Comparison of ENCODE assay signal across 39 cellular contexts in the genomic region with DNA sequence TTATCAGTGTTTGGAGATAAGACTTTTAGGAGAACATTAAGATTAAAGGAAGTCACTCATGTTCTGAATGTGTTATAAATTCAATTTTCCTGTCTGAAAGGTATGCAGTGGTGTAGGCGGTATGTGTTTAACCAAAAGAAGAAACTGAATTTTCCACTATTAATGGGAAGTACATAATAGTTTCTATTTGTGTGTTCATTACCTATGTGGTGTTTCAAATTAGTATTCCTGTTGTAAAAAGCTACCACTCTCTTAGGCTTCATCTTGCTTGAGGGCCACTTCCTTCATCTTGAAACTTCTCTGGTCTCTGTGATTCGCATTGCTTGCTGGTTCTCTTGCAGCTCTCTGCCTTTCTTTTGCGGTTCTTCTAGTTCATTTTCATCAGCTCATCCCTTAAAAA.
"Had no signal": no experiment of that assay in that cellular context is flagged by ENCODE, and none has a peak within 500 bp of the region (broad histone marks: within the 10 kb centered on the region; RNA-seq: fewer than 3 reads in every experiment).

No MANE protein-coding gene starts in this region.

- H3K27me3 ChIP-seq: adrenal gland, body of pancreas, brain microvascular endothelial cell, breast epithelium had no signal

- H3K36me3 ChIP-seq: adrenal gland, brain microvascular endothelial cell, breast epithelium, cardiac muscle cell had no signal

- H3K4me1 Mint-ChIP-seq: activated B cell treated with CpG ODN at 0.5 μM for 24 hours; activated CD4-positive, alpha-beta T cell treated with anti-CD3 and anti-CD28 coated beads, Interleukin-2, amount 10 ng/mL, durations not matched to agents 24 days and 14 days; activated naive CD8-positive, alpha-beta T cell treated with anti-CD3 and anti-CD28 coated beads for 36 hours; activated T-helper 17 cell treated with anti-CD3 and anti-CD28 coated beads, Interleukin-2, amount 50 U/mL, for 72 hours; central memory CD8-positive, alpha-beta T cell had no signal

- DNase-seq: activated B cell treated with CpG ODN at 0.5 μM for 24 hours; activated CD4-positive, alpha-beta memory T cell treated with anti-CD3 and anti-CD28 coated beads for 36 hours; activated CD4-positive, alpha-beta T cell treated with anti-CD3 and anti-CD28 coated beads for 4 hours; activated CD4-positive, alpha-beta T cell treated with anti-CD3 and anti-CD28 coated beads, Interleukin-2, amount 50 U/mL, for 1 hour; activated CD4-positive, alpha-beta T cell treated with anti-CD3 and anti-CD28 coated beads, Interleukin-2, amount 50 U/mL, for 4 hours; activated CD4-positive, CD25-positive, alpha-beta regulatory T cell treated with anti-CD3 and anti-CD28 coated beads, Interleukin-2, amount 50 U/mL, for 72 hours; activated CD8-positive, alpha-beta memory T cell treated with anti-CD3 and anti-CD28 coated beads, Interleukin-2, amount 50 U/mL, for 4 hours; activated CD8-positive, alpha-beta T cell treated with anti-CD3 and anti-CD28 coated beads for 36 hours; activated effector memory CD4-positive, alpha-beta T cell treated with anti-CD3 and anti-CD28 coated beads, Interleukin-2, amount 50 U/mL, for 16 hours; activated gamma-delta T cell treated with Interleukin-2 at 50 U/mL for 16 hours; activated naive CD4-positive, alpha-beta T cell; activated naive CD4-positive, alpha-beta T cell treated with anti-CD3 and anti-CD28 coated beads for 36 hours; activated naive CD4-positive, alpha-beta T cell treated with anti-CD3 and anti-CD28 coated beads, Interleukin-2, amount 50 U/mL, for 16 hours; activated naive CD8-positive, alpha-beta T cell treated with anti-CD3 and anti-CD28 coated beads for 36 hours; activated T-cell treated with anti-CD3 and anti-CD28 coated beads for 4 hours; activated T-cell treated with anti-CD3 and anti-CD28 coated beads, Interleukin-2, amount 50 U/mL, for 1 hour; activated T-cell treated with anti-CD3 and anti-CD28 coated beads, Interleukin-2, amount 50 U/mL, for 4 hours; activated T-cell treated with anti-CD3 and anti-CD28 coated beads, Interleukin-2, amount 50 U/mL, for 72 hours; adrenal gland; amniotic stem cell; aorta; body of pancreas; brain microvascular endothelial cell; caudate nucleus; cerebellar nuclear complex; T-helper 1 cell; T-helper 2 cell; T-helper 9 cell had no signal

- H3K36me3 Mint-ChIP-seq: activated CD4-positive, alpha-beta memory T cell treated with anti-CD3 and anti-CD28 coated beads for 36 hours; activated naive CD4-positive, alpha-beta T cell treated with anti-CD3 and anti-CD28 coated beads, Interleukin-2, amount 50 U/mL, for 72 hours; activated naive CD8-positive, alpha-beta T cell treated with anti-CD3 and anti-CD28 coated beads for 36 hours had no signal

- ATAC-seq: activated CD8-positive, alpha-beta T cell treated with anti-CD3 and anti-CD28 coated beads for 36 hours; activated naive CD4-positive, alpha-beta T cell treated with anti-CD3 and anti-CD28 coated beads, Interleukin-2, amount 50 U/mL, for 72 hours; activated T-cell treated with anti-CD3 and anti-CD28 coated beads, Interleukin-2, amount 50 U/mL, for 4 hours; activated T-cell treated with anti-CD3 and anti-CD28 coated beads, Interleukin-2, amount 50 U/mL, for 72 hours; activated T-helper 17 cell treated with anti-CD3 and anti-CD28 coated beads, Interleukin-2, amount 50 U/mL, for 72 hours; body of pancreas had no signal

- H3K27ac ChIP-seq: adrenal gland, body of pancreas, brain microvascular endothelial cell, breast epithelium, cardiac muscle cell, VCaP had no signal

- FAIRE-seq: astrocyte had no signal

- H3K4me1 ChIP-seq: adrenal gland, body of pancreas, breast epithelium had no signal

- H3K4me3 ChIP-seq: adrenal gland, body of pancreas, breast epithelium, cardiac muscle cell had no signal

- H3K4me3 Mint-ChIP-seq: activated B cell treated with CpG ODN at 0.5 μM for 24 hours; activated CD4-positive, alpha-beta memory T cell treated with anti-CD3 and anti-CD28 coated beads for 36 hours; activated CD4-positive, alpha-beta T cell treated with anti-CD3 and anti-CD28 coated beads, Interleukin-2, amount 10 ng/mL, durations not matched to agents 24 days and 14 days; activated CD8-positive, alpha-beta T cell treated with anti-CD3 and anti-CD28 coated beads for 36 hours; activated naive CD4-positive, alpha-beta T cell treated with anti-CD3 and anti-CD28 coated beads for 36 hours; activated naive CD8-positive, alpha-beta T cell treated with anti-CD3 and anti-CD28 coated beads for 36 hours; activated T-cell treated with anti-CD3 and anti-CD28 coated beads, Interleukin-2, amount 50 U/mL, for 4 hours; activated T-cell treated with anti-CD3 and anti-CD28 coated beads, Interleukin-2, amount 50 U/mL, for 72 hours; activated T-helper 1 cell treated with anti-CD3 and anti-CD28 coated beads, Interleukin-12 subunit alpha, Interleukin-12 subunit beta, Interleukin-2, Interleukin-4 antibody, amounts not matched to agents 30 ng/mL and 10 ng/mL and 1 ng/mL, durations not matched to agents 14 hours and 24 hours and 36 hours; activated T-helper 17 cell treated with anti-CD3 and anti-CD28 coated beads, Interleukin-2, amount 50 U/mL, for 72 hours; central memory CD8-positive, alpha-beta T cell; T-helper 1 cell treated with Interleukin-12 subunit alpha and Interleukin-12 subunit beta and Interleukin-4 antibody, amounts not matched to agents 30 μg/mL and 1 μg/mL, for 36 hours; T-helper 2 cell treated with Interferon-gamma antibody and Interleukin-4, amounts not matched to agents 5 μg/mL and 100 μg/mL, for 36 hours had no signal

- H3K27me3 Mint-ChIP-seq: activated B cell treated with CpG ODN at 0.5 μM for 24 hours; activated CD4-positive, alpha-beta T cell treated with anti-CD3 and anti-CD28 coated beads, Interleukin-2, amount 10 ng/mL, durations not matched to agents 24 days and 14 days; activated CD8-positive, alpha-beta T cell treated with anti-CD3 and anti-CD28 coated beads for 36 hours; activated naive CD8-positive, alpha-beta T cell treated with anti-CD3 and anti-CD28 coated beads for 36 hours; activated T-helper 17 cell treated with anti-CD3 and anti-CD28 coated beads, Interleukin-2, amount 50 U/mL, for 72 hours; central memory CD8-positive, alpha-beta T cell had no signal

- H3K9me3 Mint-ChIP-seq: activated CD4-positive, alpha-beta memory T cell treated with anti-CD3 and anti-CD28 coated beads for 36 hours; activated CD4-positive, alpha-beta T cell treated with anti-CD3 and anti-CD28 coated beads, Interleukin-2, amount 10 ng/mL, durations not matched to agents 24 days and 14 days; activated CD8-positive, alpha-beta T cell treated with anti-CD3 and anti-CD28 coated beads for 36 hours; activated naive CD4-positive, alpha-beta T cell treated with anti-CD3 and anti-CD28 coated beads for 36 hours; activated T-helper 17 cell treated with anti-CD3 and anti-CD28 coated beads, Interleukin-2, amount 50 U/mL, for 72 hours; central memory CD8-positive, alpha-beta T cell; T-helper 1 cell treated with Interleukin-12 subunit alpha and Interleukin-12 subunit beta and Interleukin-4 antibody, amounts not matched to agents 30 μg/mL and 1 μg/mL, for 36 hours; T-helper 2 cell treated with Interferon-gamma antibody and Interleukin-4, amounts not matched to agents 5 μg/mL and 100 μg/mL, for 36 hours had no signal

- H3K27ac Mint-ChIP-seq: activated B cell treated with CpG ODN at 0.5 μM for 24 hours; activated CD4-positive, alpha-beta memory T cell treated with anti-CD3 and anti-CD28 coated beads for 36 hours; activated CD4-positive, alpha-beta T cell treated with anti-CD3 and anti-CD28 coated beads, Interleukin-2, amount 10 ng/mL, durations not matched to agents 24 days and 14 days; activated CD8-positive, alpha-beta T cell treated with anti-CD3 and anti-CD28 coated beads for 36 hours; activated naive CD4-positive, alpha-beta T cell treated with anti-CD3 and anti-CD28 coated beads for 36 hours; activated naive CD4-positive, alpha-beta T cell treated with anti-CD3 and anti-CD28 coated beads, Interleukin-2, amount 50 U/mL, for 72 hours; activated naive CD8-positive, alpha-beta T cell treated with anti-CD3 and anti-CD28 coated beads for 36 hours; activated T-cell treated with anti-CD3 and anti-CD28 coated beads, Interleukin-2, amount 50 U/mL, for 72 hours; activated T-helper 1 cell treated with anti-CD3 and anti-CD28 coated beads, Interleukin-12 subunit alpha, Interleukin-12 subunit beta, Interleukin-2, Interleukin-4 antibody, amounts not matched to agents 30 ng/mL and 10 ng/mL and 1 ng/mL, durations not matched to agents 14 hours and 24 hours and 36 hours; activated T-helper 17 cell treated with anti-CD3 and anti-CD28 coated beads, Interleukin-2, amount 50 U/mL, for 72 hours; T-helper 1 cell treated with Interleukin-12 subunit alpha and Interleukin-12 subunit beta and Interleukin-4 antibody, amounts not matched to agents 30 μg/mL and 1 μg/mL, for 36 hours; T-helper 2 cell treated with Interferon-gamma antibody and Interleukin-4, amounts not matched to agents 5 μg/mL and 100 μg/mL, for 36 hours had no signal

- H3K9me3 ChIP-seq: adrenal gland, body of pancreas had no signal
